ENCODE assay signal across 35 cellular contexts in genomic region chr11:134938212-134938611, GRCh38.
"Had no signal": no experiment of that assay in that cellular context is flagged by ENCODE, and none has a peak within 500 bp of the region (broad histone marks: within the 10 kb centered on the region; RNA-seq: fewer than 3 reads in every experiment).

No MANE protein-coding gene starts in this region.

- H3K9me3 Mint-ChIP-seq: activated CD4-positive, alpha-beta memory T cell treated with anti-CD3 and anti-CD28 coated beads for 36 hours; activated CD4-positive, alpha-beta T cell treated with anti-CD3 and anti-CD28 coated beads, Interleukin-2, amount 10 ng/mL, durations not matched to agents 24 days and 14 days; activated naive CD4-positive, alpha-beta T cell treated with anti-CD3 and anti-CD28 coated beads for 36 hours; activated naive CD4-positive, alpha-beta T cell treated with anti-CD3 and anti-CD28 coated beads, Interleukin-2, amount 50 U/mL, for 24 hours; activated naive CD8-positive, alpha-beta T cell treated with anti-CD3 and anti-CD28 coated beads for 36 hours; activated naive CD8-positive, alpha-beta T cell treated with anti-CD3 and anti-CD28 coated beads, Interleukin-2, amount 50 U/mL, for 24 hours; activated T-helper 1 cell treated with anti-CD3 and anti-CD28 coated beads, Interleukin-12 subunit alpha, Interleukin-12 subunit beta, Interleukin-2, Interleukin-4 antibody, amounts not matched to agents 30 ng/mL and 10 ng/mL and 1 ng/mL, durations not matched to agents 14 hours and 24 hours and 36 hours; activated T-helper 2 cell treated with anti-CD3 and anti-CD28 coated beads, Interferon-gamma antibody, Interleukin-2, Interleukin-4, amounts not matched to agents 10 μg/mL and 5 μg/mL and 100 μg/mL, durations not matched to agents 14 hours and 24 hours and 36 hours; central memory CD8-positive, alpha-beta T cell; T-helper 2 cell treated with Interferon-gamma antibody and Interleukin-4, amounts not matched to agents 5 μg/mL and 100 μg/mL, for 36 hours had no signal

- H3K9me3 ChIP-seq: adrenal gland, body of pancreas, esophagus muscularis mucosa, gastrocnemius medialis, heart left ventricle had no signal

- H3K27ac ChIP-seq: adrenal gland, body of pancreas, coronary artery, esophagus muscularis mucosa, foreskin keratinocyte, gastrocnemius medialis, heart left ventricle had no signal

- H3K36me3 ChIP-seq: adrenal gland, esophagus muscularis mucosa, gastrocnemius medialis, heart left ventricle had no signal

- H3K27me3 ChIP-seq: adrenal gland, body of pancreas, foreskin keratinocyte, gastrocnemius medialis had no signal

- H3K4me1 ChIP-seq: adrenal gland, body of pancreas, esophagus muscularis mucosa, foreskin keratinocyte, gastrocnemius medialis had no signal

- H3K4me3 ChIP-seq: adrenal gland, body of pancreas, coronary artery, dorsolateral prefrontal cortex, esophagus muscularis mucosa, gastrocnemius medialis, heart left ventricle had no signal

- H3K4me3 Mint-ChIP-seq: activated CD4-positive, alpha-beta memory T cell treated with anti-CD3 and anti-CD28 coated beads for 36 hours; activated CD4-positive, alpha-beta T cell treated with anti-CD3 and anti-CD28 coated beads for 36 hours; activated CD4-positive, alpha-beta T cell treated with anti-CD3 and anti-CD28 coated beads, Interleukin-2, amount 10 ng/mL, durations not matched to agents 24 days and 14 days; activated CD8-positive, alpha-beta memory T cell treated with anti-CD3 and anti-CD28 coated beads, Interleukin-2, amount 10 ng/mL, durations not matched to agents 7 days and 5 days; activated CD8-positive, alpha-beta T cell treated with anti-CD3 and anti-CD28 coated beads, Interleukin-2, amount 10 ng/mL, durations not matched to agents 7 days and 5 days; activated naive CD4-positive, alpha-beta T cell treated with anti-CD3 and anti-CD28 coated beads for 36 hours; activated naive CD4-positive, alpha-beta T cell treated with anti-CD3 and anti-CD28 coated beads, Interleukin-2, amount 50 U/mL, for 24 hours; activated naive CD8-positive, alpha-beta T cell treated with anti-CD3 and anti-CD28 coated beads for 36 hours; activated naive CD8-positive, alpha-beta T cell treated with anti-CD3 and anti-CD28 coated beads, Interleukin-2, amount 50 U/mL, for 24 hours; activated T-helper 1 cell treated with anti-CD3 and anti-CD28 coated beads, Interleukin-12 subunit alpha, Interleukin-12 subunit beta, Interleukin-2, Interleukin-4 antibody, amounts not matched to agents 30 ng/mL and 10 ng/mL and 1 ng/mL, durations not matched to agents 14 hours and 24 hours and 36 hours; central memory CD8-positive, alpha-beta T cell; dendritic cell treated with granulocyte-macrophage colony-stimulating factor and Interleukin-4, amounts not matched to agents 40 ng/mL and 50 ng/mL, for 4 days; endodermal cell; T-helper 17 cell; T-helper 2 cell treated with Interferon-gamma antibody and Interleukin-4, amounts not matched to agents 5 μg/mL and 100 μg/mL, for 36 hours had no signal

- DNase-seq: activated CD4-positive, alpha-beta memory T cell treated with anti-CD3 and anti-CD28 coated beads for 36 hours; activated CD4-positive, alpha-beta T cell treated with anti-CD3 and anti-CD28 coated beads for 36 hours; activated CD4-positive, alpha-beta T cell treated with anti-CD3 and anti-CD28 coated beads, Interleukin-2, amount 10 ng/mL, durations not matched to agents 24 days and 14 days; activated CD4-positive, CD25-positive, alpha-beta regulatory T cell; activated CD4-positive, CD25-positive, alpha-beta regulatory T cell treated with anti-CD3 and anti-CD28 coated beads, Interleukin-2, amount 50 U/mL, for 72 hours; activated CD8-positive, alpha-beta memory T cell treated with anti-CD3 and anti-CD28 coated beads, Interleukin-2, amount 10 ng/mL, durations not matched to agents 7 days and 5 days; activated CD8-positive, alpha-beta memory T cell treated with anti-CD3 and anti-CD28 coated beads, Interleukin-2, amount 50 U/mL, for 4 hours; activated CD8-positive, alpha-beta T cell treated with anti-CD3 and anti-CD28 coated beads, Interleukin-2, amount 10 ng/mL, durations not matched to agents 7 days and 5 days; activated effector memory CD4-positive, alpha-beta T cell treated with anti-CD3 and anti-CD28 coated beads, Interleukin-2, amount 50 U/mL, for 16 hours; activated naive CD4-positive, alpha-beta T cell treated with anti-CD3 and anti-CD28 coated beads for 36 hours; activated naive CD8-positive, alpha-beta T cell treated with anti-CD3 and anti-CD28 coated beads for 36 hours; activated naive CD8-positive, alpha-beta T cell treated with anti-CD3 and anti-CD28 coated beads, Interleukin-2, amount 50 U/mL, for 24 hours; activated T-cell treated with anti-CD3 and anti-CD28 coated beads, Interleukin-2, amount 50 U/mL, for 1 hour; activated T-cell treated with anti-CD3 and anti-CD28 coated beads, Interleukin-2, amount 50 U/mL, for 48 hours; adrenal gland; aorta; body of pancreas; dorsolateral prefrontal cortex; effector memory CD4-positive, alpha-beta T cell; endodermal cell; foreskin keratinocyte; gastrocnemius medialis; glutamatergic neuron; heart left ventricle; T-helper 1 cell; T-helper 17 cell; T1000 had no signal

- H3K36me3 Mint-ChIP-seq: activated CD4-positive, alpha-beta memory T cell treated with anti-CD3 and anti-CD28 coated beads for 36 hours; activated CD8-positive, alpha-beta memory T cell treated with anti-CD3 and anti-CD28 coated beads, Interleukin-2, amount 10 ng/mL, durations not matched to agents 7 days and 5 days; activated naive CD4-positive, alpha-beta T cell treated with anti-CD3 and anti-CD28 coated beads, Interleukin-2, amount 50 U/mL, for 24 hours; activated naive CD8-positive, alpha-beta T cell treated with anti-CD3 and anti-CD28 coated beads for 36 hours had no signal

- H3K4me1 Mint-ChIP-seq: activated CD4-positive, alpha-beta T cell treated with anti-CD3 and anti-CD28 coated beads for 36 hours; activated CD4-positive, alpha-beta T cell treated with anti-CD3 and anti-CD28 coated beads, Interleukin-2, amount 10 ng/mL, durations not matched to agents 24 days and 14 days; activated CD8-positive, alpha-beta memory T cell treated with anti-CD3 and anti-CD28 coated beads, Interleukin-2, amount 10 ng/mL, durations not matched to agents 7 days and 5 days; activated naive CD4-positive, alpha-beta T cell treated with anti-CD3 and anti-CD28 coated beads, Interleukin-2, amount 50 U/mL, for 24 hours; activated naive CD8-positive, alpha-beta T cell treated with anti-CD3 and anti-CD28 coated beads for 36 hours; activated naive CD8-positive, alpha-beta T cell treated with anti-CD3 and anti-CD28 coated beads, Interleukin-2, amount 50 U/mL, for 24 hours; central memory CD8-positive, alpha-beta T cell; T-helper 17 cell had no signal

- H3K27ac Mint-ChIP-seq: activated CD4-positive, alpha-beta memory T cell treated with anti-CD3 and anti-CD28 coated beads for 36 hours; activated CD4-positive, alpha-beta T cell treated with anti-CD3 and anti-CD28 coated beads for 36 hours; activated CD4-positive, alpha-beta T cell treated with anti-CD3 and anti-CD28 coated beads, Interleukin-2, amount 10 ng/mL, durations not matched to agents 24 days and 14 days; activated CD8-positive, alpha-beta memory T cell treated with anti-CD3 and anti-CD28 coated beads, Interleukin-2, amount 10 ng/mL, durations not matched to agents 7 days and 5 days; activated CD8-positive, alpha-beta T cell treated with anti-CD3 and anti-CD28 coated beads, Interleukin-2, amount 10 ng/mL, durations not matched to agents 7 days and 5 days; activated naive CD4-positive, alpha-beta T cell treated with anti-CD3 and anti-CD28 coated beads for 36 hours; activated naive CD4-positive, alpha-beta T cell treated with anti-CD3 and anti-CD28 coated beads, Interleukin-2, amount 50 U/mL, for 24 hours; activated naive CD8-positive, alpha-beta T cell treated with anti-CD3 and anti-CD28 coated beads for 36 hours; activated naive CD8-positive, alpha-beta T cell treated with anti-CD3 and anti-CD28 coated beads, Interleukin-2, amount 50 U/mL, for 24 hours; activated T-helper 1 cell treated with anti-CD3 and anti-CD28 coated beads, Interleukin-12 subunit alpha, Interleukin-12 subunit beta, Interleukin-2, Interleukin-4 antibody, amounts not matched to agents 30 ng/mL and 10 ng/mL and 1 ng/mL, durations not matched to agents 14 hours and 24 hours and 36 hours; activated T-helper 2 cell treated with anti-CD3 and anti-CD28 coated beads, Interferon-gamma antibody, Interleukin-2, Interleukin-4, amounts not matched to agents 10 μg/mL and 5 μg/mL and 100 μg/mL, durations not matched to agents 14 hours and 24 hours and 36 hours; dendritic cell treated with granulocyte-macrophage colony-stimulating factor and Interleukin-4, amounts not matched to agents 40 ng/mL and 50 ng/mL, for 4 days; endodermal cell; T-helper 17 cell; T-helper 2 cell treated with Interferon-gamma antibody and Interleukin-4, amounts not matched to agents 5 μg/mL and 100 μg/mL, for 36 hours had no signal

- H3K27me3 Mint-ChIP-seq: activated CD4-positive, alpha-beta T cell treated with anti-CD3 and anti-CD28 coated beads, Interleukin-2, amount 10 ng/mL, durations not matched to agents 24 days and 14 days; dendritic cell treated with granulocyte-macrophage colony-stimulating factor and Interleukin-4, amounts not matched to agents 40 ng/mL and 50 ng/mL, for 4 days had no signal
